In genomic region chr6:21749754-21750153, GRCh38 we compare ENCODE assay signal across 16 cellular contexts.
DNase-seq lines count a peak whose midpoint lies in the region; TF ChIP-seq lines count a peak whose summit lies in the region.
"Had no signal": no experiment of that assay in that cellular context is flagged by ENCODE, and none has a peak within 500 bp of the region (broad histone marks: within the 10 kb centered on the region; RNA-seq: fewer than 3 reads in every experiment).

No MANE protein-coding gene starts in this region.

- H3K36me3 Mint-ChIP-seq in progenitor cell of endocrine pancreas (ENCODE audit: insufficient read depth) (peaks cover 12% of the 10 kb centered on the region), chondrocyte (ENCODE audit: low read depth) (no peaks in the 10 kb centered on the region)
- H3K36me3 Mint-ChIP-seq: CD4-positive, CD25-positive, alpha-beta regulatory T cell; stimulated activated naive B cell treated with anti-CD40 and anti-IgM and Interleukin-4, amounts not matched to agents 10 μg/mL and 1 μg/mL and 100 μg/mL, for 72 hours had no signal

- H3K9ac ChIP-seq in HUES6 (ENCODE audit: low read length): no peak overlapping the region

- H3K4me3 Mint-ChIP-seq in progenitor cell of endocrine pancreas (ENCODE audit: low read depth) (no peak overlapping the region), chondrocyte (ENCODE audit: unreplicated experiment) (no peak overlapping the region)
- H3K4me3 Mint-ChIP-seq: stimulated activated naive B cell treated with anti-CD40 and anti-IgM and Interleukin-4, amounts not matched to agents 10 μg/mL and 1 μg/mL and 100 μg/mL, for 72 hours had no signal

- peak overlapping the region; percentile 67 for H3K27ac Mint-ChIP-seq in progenitor cell of endocrine pancreas
- no peak overlapping the region for H3K27ac Mint-ChIP-seq in chondrocyte (ENCODE audit: unreplicated experiment)
- H3K27ac Mint-ChIP-seq: CD4-positive, CD25-positive, alpha-beta regulatory T cell; stimulated activated naive B cell treated with anti-CD40 and anti-IgM and Interleukin-4, amounts not matched to agents 10 μg/mL and 1 μg/mL and 100 μg/mL, for 72 hours had no signal

- no peaks in the 10 kb centered on the region for H3K9me3 ChIP-seq in HUES6 (ENCODE audit: control insufficient read depth, insufficient read depth, low read depth, low read length)
- H3K9me3 ChIP-seq: heart right ventricle had no signal

- peak overlapping the region; percentile 68; the same call in 1 of the 2 replicates for H3K27ac ChIP-seq in HUES6 (ENCODE audit: low read depth, low read length)
- H3K27ac ChIP-seq in VCaP: peak overlapping the region; percentile 67
- H3K27ac ChIP-seq: coronary artery, heart right ventricle, RWPE1 had no signal

- peak; percentile 64 for DNase-seq in NCI-H2029 treated with DMSO at 0.1 percent for 48 hours (lab: John Stamatoyannopoulos, UW)
- DNase-seq in progenitor cell of endocrine pancreas (ENCODE audit: low spot score, unreplicated experiment): no peak
- no peak for DNase-seq in activated naive CD4-positive, alpha-beta T cell treated with Interleukin-2 at 50 U/mL for 16 hours
- DNase-seq in chondrocyte (ENCODE audit: low spot score): no peak
- no peak for DNase-seq in DMS114 treated with DMSO at 0.1 percent for 48 hours (lab: John Stamatoyannopoulos, UW; ENCODE audit: unreplicated experiment)
- DNase-seq: activated CD4-positive, alpha-beta T cell treated with anti-CD3 and anti-CD28 coated beads, Interleukin-2, amount 50 U/mL, for 48 hours; CD4-positive, CD25-positive, alpha-beta regulatory T cell; erythroblast; heart right ventricle; left colon; stimulated activated naive B cell treated with anti-CD40 and anti-IgM and Interleukin-4, amounts not matched to agents 10 μg/mL and 1 μg/mL and 100 μg/mL, for 72 hours; T1000 had no signal

- H3K27me3 Mint-ChIP-seq in progenitor cell of endocrine pancreas (no peaks in the 10 kb centered on the region), chondrocyte (ENCODE audit: low read depth) (no peaks in the 10 kb centered on the region)

- peaks cover under 1% of the 10 kb centered on the region; the same call in 1 of the 2 replicates for H3K36me3 ChIP-seq in HUES6 (ENCODE audit: control insufficient read depth, insufficient read depth, low read length)
- H3K36me3 ChIP-seq: heart right ventricle had no signal

- peak overlapping the region; percentile 1; the same call in 1 of the 2 replicates for H3K4me3 ChIP-seq in HUES6 (ENCODE audit: low read depth, low read length)
- H3K4me3 ChIP-seq: coronary artery, heart right ventricle had no signal

- no peak for TF ChIP-seq CTCF in VCaP (conservative IDR thresholded peaks at IDR 0.05)
- no peak for TF ChIP-seq CTCF in progenitor cell of endocrine pancreas (IDR thresholded peaks at IDR 0.05; ENCODE audit: unreplicated experiment)
- TF ChIP-seq CTCF in chondrocyte (IDR thresholded peaks at IDR 0.05): no peak

- no peaks in the 10 kb centered on the region for H3K27me3 ChIP-seq in HUES6 (ENCODE audit: control insufficient read depth, insufficient read depth, low read length)
- H3K27me3 ChIP-seq: heart right ventricle had no signal

- peaks cover 79% of the 10 kb centered on the region for H3K4me1 ChIP-seq in HUES6 (ENCODE audit: control insufficient read depth, insufficient read depth, low read length)

- H3K4me1 Mint-ChIP-seq in progenitor cell of endocrine pancreas (ENCODE audit: low read depth): peaks cover 51% of the 10 kb centered on the region
- peaks cover 26% of the 10 kb centered on the region for H3K4me1 Mint-ChIP-seq in chondrocyte (ENCODE audit: low read depth)
- H3K4me1 Mint-ChIP-seq: CD4-positive, CD25-positive, alpha-beta regulatory T cell had no signal

- H3K9me3 Mint-ChIP-seq in progenitor cell of endocrine pancreas (ENCODE audit: low read depth) (no peaks in the 10 kb centered on the region), chondrocyte (ENCODE audit: low read depth) (no peaks in the 10 kb centered on the region)
- H3K9me3 Mint-ChIP-seq: CD4-positive, CD25-positive, alpha-beta regulatory T cell; stimulated activated naive B cell treated with anti-CD40 and anti-IgM and Interleukin-4, amounts not matched to agents 10 μg/mL and 1 μg/mL and 100 μg/mL, for 72 hours had no signal
